ENCODE assay signal across 17 cellular contexts in the genomic region with DNA sequence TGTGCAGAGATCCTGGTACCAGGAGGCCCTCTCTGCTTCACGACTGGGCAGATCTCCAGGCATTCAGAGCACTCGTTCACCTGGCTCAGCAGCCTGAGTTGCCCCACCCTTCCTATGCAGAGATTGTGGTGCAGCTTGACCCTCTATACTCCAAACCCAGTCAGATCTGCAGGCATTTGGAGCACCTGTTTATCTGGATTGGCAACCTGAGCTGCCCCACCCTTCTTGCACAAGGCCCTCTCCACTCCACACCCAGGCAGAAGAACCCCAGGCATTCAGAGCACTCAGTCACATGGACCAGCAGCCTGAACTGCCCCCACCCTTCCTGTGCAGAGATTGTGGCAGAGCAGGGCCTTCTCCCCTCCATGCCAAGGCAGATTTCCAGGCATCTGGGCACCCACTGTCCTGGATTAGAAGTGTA.
DNase-seq lines count a peak whose midpoint lies in the region; ATAC-seq and TF ChIP-seq lines count a peak whose summit lies in the region.
"Had no signal": no experiment of that assay in that cellular context is flagged by ENCODE, and none has a peak within 500 bp of the region (broad histone marks: within the 10 kb centered on the region; RNA-seq: fewer than 3 reads in every experiment).

No MANE protein-coding gene starts in this region.

- H3K4me1 ChIP-seq in esophagus (ENCODE audit: control insufficient read depth in 2 of 2, insufficient read depth in 2 of 2, low read length in 1 of 2) = peaks cover 0 to 20% of the 10 kb centered on the region in 2 donors
- H3K4me1 ChIP-seq: Peyer's patch had no signal

- peaks cover 52% of the 10 kb centered on the region for H3K4me1 Mint-ChIP-seq in Calu3 (ENCODE audit: low read depth, unreplicated experiment)
- H3K4me1 Mint-ChIP-seq in activated CD4-positive, alpha-beta memory T cell treated with anti-CD3 and anti-CD28 coated beads, Interleukin-2, amount 10 ng/mL, durations not matched to agents 7 days and 5 days = peaks cover 3% of the 10 kb centered on the region

- peak; percentile 93 for DNase-seq in Calu3
- DNase-seq in NCI-H2029 treated with DMSO at 0.1 percent for 48 hours (lab: John Stamatoyannopoulos, UW) = peak; percentile 71
- peak; percentile 41 for DNase-seq in renal cortical epithelial cell (ENCODE audit: low read depth)
- DNase-seq in activated CD4-positive, alpha-beta memory T cell treated with anti-CD3 and anti-CD28 coated beads, Interleukin-2, amount 10 ng/mL, durations not matched to agents 7 days and 5 days = no peak
- DNase-seq in NCI-H345 treated with DMSO at 0.1 percent for 48 hours (lab: John Stamatoyannopoulos, UW; ENCODE audit: unreplicated experiment) = no peak
- DNase-seq in occipital lobe (lab: John Stamatoyannopoulos, UW) = no peak
- DNase-seq: activated CD8-positive, alpha-beta T cell treated with anti-CD3 and anti-CD28 coated beads, Interleukin-2, amount 10 ng/mL, durations not matched to agents 7 days and 5 days; HFFc6; KBM-7; NCI-H1105; NCI-H446 treated with DMSO at 0.1 percent for 48 hours; nucleus accumbens; stimulated activated naive CD4-positive, alpha-beta T cell treated with Interleukin-2 at 50 U/mL for 16 hours had no signal

- ATAC-seq in GM21447 (IDR thresholded peaks at IDR 0.05; ENCODE audit: unreplicated experiment) = no peak
- ATAC-seq: activated CD8-positive, alpha-beta T cell treated with anti-CD3 and anti-CD28 coated beads, Interleukin-2, amount 10 ng/mL, durations not matched to agents 7 days and 5 days had no signal

- peak overlapping the region; percentile 76 for H3K27ac Mint-ChIP-seq in Calu3 (ENCODE audit: unreplicated experiment)
- H3K27ac Mint-ChIP-seq in activated CD4-positive, alpha-beta memory T cell treated with anti-CD3 and anti-CD28 coated beads, Interleukin-2, amount 10 ng/mL, durations not matched to agents 7 days and 5 days = no peak overlapping the region
- H3K27ac Mint-ChIP-seq: activated CD8-positive, alpha-beta T cell treated with anti-CD3 and anti-CD28 coated beads, Interleukin-2, amount 10 ng/mL, durations not matched to agents 7 days and 5 days; HFFc6 had no signal

- 46 to 54% methylated on average over 2 of the region's 2 CpGs for WGBS in esophagus, 2 donors

- H3K4me3 Mint-ChIP-seq in Calu3 (ENCODE audit: low read depth, unreplicated experiment) = peak overlapping the region; percentile 34
- no peak overlapping the region for H3K4me3 Mint-ChIP-seq in activated CD4-positive, alpha-beta memory T cell treated with anti-CD3 and anti-CD28 coated beads, Interleukin-2, amount 10 ng/mL, durations not matched to agents 7 days and 5 days
- H3K4me3 Mint-ChIP-seq: activated CD8-positive, alpha-beta T cell treated with anti-CD3 and anti-CD28 coated beads, Interleukin-2, amount 10 ng/mL, durations not matched to agents 7 days and 5 days; HFFc6 had no signal

- TF ChIP-seq CTCF in Calu3 (IDR thresholded peaks at IDR 0.05; ENCODE audit: unreplicated experiment) = no peak

- no peaks in the 10 kb centered on the region for H3K9me3 ChIP-seq in esophagus (ENCODE audit: control insufficient read depth in 2 of 2, insufficient read depth in 1 of 2, low read depth in 1 of 2, low read length in 1 of 2)
- H3K9me3 ChIP-seq: Peyer's patch had no signal

- intact Hi-C loops in Calu3 (cut with micrococcal nuclease; ENCODE audit: unreplicated experiment) = loop anchor here (10.0 kb wide), 1 partner anchor 1163 kb away; no protein-coding TSS in a partner anchor

- H3K27me3 Mint-ChIP-seq in Calu3 (ENCODE audit: unreplicated experiment) = peaks cover under 1% of the 10 kb centered on the region
- H3K27me3 Mint-ChIP-seq in activated CD4-positive, alpha-beta memory T cell treated with anti-CD3 and anti-CD28 coated beads, Interleukin-2, amount 10 ng/mL, durations not matched to agents 7 days and 5 days = peaks cover 38% of the 10 kb centered on the region

- H3K36me3 ChIP-seq in esophagus (ENCODE audit: control insufficient read depth in 2 of 2, insufficient read depth in 2 of 2, low read length in 1 of 2) = no peaks in the 10 kb centered on the region
- H3K36me3 ChIP-seq: Peyer's patch had no signal

- POLR2A ChIA-PET in activated CD4-positive, alpha-beta memory T cell treated with anti-CD3 and anti-CD28 coated beads, Interleukin-2, amount 10 ng/mL, durations not matched to agents 7 days and 5 days (lab: Charles Lee) = no interaction called here

- no TSS peak for BruUV-seq in Calu3 (replicated peaks; lab: Mats Ljungman, UMichigan)

- H3K9me3 Mint-ChIP-seq in Calu3 (ENCODE audit: low read depth, unreplicated experiment) = no peaks in the 10 kb centered on the region
- no peaks in the 10 kb centered on the region for H3K9me3 Mint-ChIP-seq in activated CD4-positive, alpha-beta memory T cell treated with anti-CD3 and anti-CD28 coated beads, Interleukin-2, amount 10 ng/mL, durations not matched to agents 7 days and 5 days
- H3K9me3 Mint-ChIP-seq: HFFc6 had no signal

- no peak overlapping the region for H3K4me3 ChIP-seq in esophagus (ENCODE audit: low read depth in 1 of 2, low read length in 2 of 2)
- H3K4me3 ChIP-seq: Peyer's patch had no signal

- CTCF ChIA-PET in Calu3 (lab: Charles Lee) = interaction anchor here (0.5 to 2.7 kb wide), 11 partner anchors 12 to 590 kb away, joined by 3 to 26 read pairs (median 3); no protein-coding TSS in a partner anchor
- CTCF ChIA-PET in activated CD4-positive, alpha-beta memory T cell treated with anti-CD3 and anti-CD28 coated beads, Interleukin-2, amount 10 ng/mL, durations not matched to agents 7 days and 5 days (lab: Charles Lee) = no interaction called here

- peaks cover 10% of the 10 kb centered on the region for H3K36me3 Mint-ChIP-seq in Calu3 (ENCODE audit: insufficient read depth, unreplicated experiment)
- H3K36me3 Mint-ChIP-seq in activated CD4-positive, alpha-beta memory T cell treated with anti-CD3 and anti-CD28 coated beads, Interleukin-2, amount 10 ng/mL, durations not matched to agents 7 days and 5 days (ENCODE audit: low read depth) = no peaks in the 10 kb centered on the region

- H3K27ac ChIP-seq in esophagus (ENCODE audit: low read depth in 2 of 2, low read length in 1 of 2) = peak overlapping the region; percentile 93 to 95
- H3K27ac ChIP-seq: Peyer's patch, VCaP had no signal

- H3K27me3 ChIP-seq in esophagus (ENCODE audit: control insufficient read depth in 1 of 2, insufficient read depth in 2 of 2, low read length in 2 of 2) = no peaks in the 10 kb centered on the region
- H3K27me3 ChIP-seq: Peyer's patch had no signal

Comparison
In these comparisons a context has a peak if more than half of its experiments do, and no peak if none do; other contexts are left out.
1. DNase-seq: peak in Calu3 (single experiment), NCI-H2029 treated with DMSO at 0.1 percent for 48 hours (single experiment) and renal cortical epithelial cell (single experiment); none in activated CD4-positive, alpha-beta memory T cell treated with anti-CD3 and anti-CD28 coated beads, Interleukin-2, amount 10 ng/mL, durations not matched to agents 7 days and 5 days (single experiment), NCI-H345 treated with DMSO at 0.1 percent for 48 hours (single experiment) and occipital lobe (single experiment).